37 cellular contexts compared by ENCODE assay signal in genomic region chr4:73438048-73438447, GRCh38. TPM values are rescaled to one million over a fixed set of nuclear protein-coding genes. Genes with fewer than 3 reads are reported as not detected.
"Had no signal": no experiment of that assay in that cellular context is flagged by ENCODE, and none has a peak within 500 bp of the region (broad histone marks: within the 10 kb centered on the region; RNA-seq: fewer than 3 reads in every experiment).

No MANE protein-coding gene starts in this region.

- H3K9me3 ChIP-seq: MG63 had no signal

- H3K27me3 ChIP-seq: MG63 had no signal

- H3K4me3 ChIP-seq: MG63 had no signal

- DNase-seq: Karpas-422, Kasumi-1, MM.1S, MV-4-11, NCI-H1048, NCI-H1092, NCI-H1092 treated with DMSO at 0.1 percent for 48 hours, NCI-H1105, NCI-H1105 treated with DMSO at 0.1 percent for 48 hours, NCI-H1417, NCI-H1417 treated with DMSO at 0.1 percent for 48 hours, NCI-H1436, NCI-H1436 treated with DMSO at 0.1 percent for 48 hours, NCI-H146, NCI-H1694, NCI-H1694 treated with DMSO at 0.1 percent for 48 hours, NCI-H187, NCI-H187 treated with DMSO at 0.1 percent for 48 hours, NCI-H1930, NCI-H2029, NCI-H2029 treated with DMSO at 0.1 percent for 48 hours, NCI-H2081, NCI-H2081 treated with DMSO at 0.1 percent for 48 hours, NCI-H2107, NCI-H2171, NCI-H2171 treated with DMSO at 0.1 percent for 48 hours, NCI-H2227 treated with DMSO at 0.1 percent for 48 hours, NCI-H345, NCI-H446, NCI-H446 treated with DMSO at 0.1 percent for 48 hours, NCI-H510A, NCI-H510A treated with DMSO at 0.1 percent for 48 hours had no signal

- H3K36me3 ChIP-seq: MG63 had no signal

RNA-seq across cellular contexts. Expression of gene AFP, which starts 2.0 kb away (rescaled TPM):
- total RNA-seq: LHCN-M2, MCF 10A had no signal

RNA-seq across cellular contexts. Expression of gene ALB, which starts 34.0 kb away (rescaled TPM):
- total RNA-seq: LHCN-M2, M059J, MCF 10A, NCI-H460 had no signal

RNA-seq across cellular contexts. Expression of gene AFM, which starts 43.5 kb away (rescaled TPM):
- total RNA-seq: LHCN-M2, MCF 10A, NCI-H460 had no signal
